ENCODE assay signal across 20 cellular contexts in the genomic region with DNA sequence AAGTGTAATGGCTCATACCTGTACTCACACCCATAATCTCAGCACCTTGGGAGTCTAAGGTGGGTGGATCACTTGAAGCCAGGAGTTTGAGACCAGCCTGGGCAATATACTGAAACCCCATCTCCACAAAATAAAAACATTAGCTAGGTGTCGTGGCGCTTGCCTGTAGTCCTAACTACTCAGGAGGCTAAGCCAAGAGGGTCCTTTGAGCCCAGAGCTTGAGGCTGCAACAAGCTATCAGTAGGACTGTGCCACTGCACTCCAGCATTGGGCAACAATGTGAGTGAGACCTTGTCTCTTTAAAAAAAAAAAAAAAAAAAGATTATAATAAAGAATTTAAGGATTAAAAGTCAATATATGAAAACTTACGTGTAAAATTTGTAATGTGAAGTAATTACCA.
"Had no signal": no experiment of that assay in that cellular context is flagged by ENCODE, and none has a peak within 500 bp of the region (broad histone marks: within the 10 kb centered on the region; RNA-seq: fewer than 3 reads in every experiment).

No MANE protein-coding gene starts in this region.

- DNase-seq: activated CD4-positive, alpha-beta T cell treated with anti-CD3 and anti-CD28 coated beads, Interleukin-2, amount 50 U/mL, for 4 hours; activated CD8-positive, alpha-beta T cell treated with anti-CD3 and anti-CD28 coated beads for 36 hours; activated gamma-delta T cell treated with Interleukin-2 at 50 U/mL for 16 hours; activated naive CD4-positive, alpha-beta T cell treated with anti-CD3 and anti-CD28 coated beads for 36 hours; activated T-cell treated with anti-CD3 and anti-CD28 coated beads, Interleukin-2, amount 50 U/mL, for 24 hours; adrenal gland; body of pancreas; cortex of kidney; Karpas-422; NCI-H1105; NCI-H1417 treated with DMSO at 0.1 percent for 48 hours; NCI-H187 treated with DMSO at 0.1 percent for 48 hours; NCI-H2081; NCI-H345; NCI-H524 treated with DMSO at 0.1 percent for 48 hours; PC-9; SIG-M5; T-helper 1 cell; T-helper 2 cell; T-helper 9 cell had no signal
